In the genomic region with DNA sequence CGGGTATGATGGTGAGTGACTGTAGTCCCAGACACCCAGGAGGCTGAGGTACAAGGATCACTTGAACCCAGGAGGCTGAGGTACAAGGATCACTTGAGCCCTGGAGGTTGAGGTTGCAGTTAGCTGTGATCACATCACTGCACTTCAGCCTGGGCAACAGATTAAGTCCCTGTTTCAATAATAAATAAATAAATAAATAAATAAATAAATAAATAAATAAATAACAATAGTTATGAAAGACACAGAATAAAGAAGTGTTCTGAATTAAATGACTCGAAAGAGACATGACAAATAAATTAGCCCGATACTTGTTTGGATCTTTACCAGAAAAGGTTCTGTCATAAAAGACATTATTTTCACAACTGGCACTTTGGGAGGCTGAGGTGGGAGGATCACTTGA, we compare ENCODE assay signal across 22 cellular contexts.
DNase-seq lines count a peak whose midpoint lies in the region; ATAC-seq and TF ChIP-seq lines count a peak whose summit lies in the region.
"Had no signal": no experiment of that assay in that cellular context is flagged by ENCODE, and none has a peak within 500 bp of the region (broad histone marks: within the 10 kb centered on the region; RNA-seq: fewer than 3 reads in every experiment).

No MANE protein-coding gene starts in this region.

- no peak for ATAC-seq in stimulated activated naive B cell treated with anti-CD40 and anti-IgM and Interleukin-4, amounts not matched to agents 10 μg/mL and 1 μg/mL and 100 μg/mL, for 72 hours (replicated peaks)
- ATAC-seq in right lobe of liver, result no peak
- ATAC-seq: GM12878 had no signal

- WGBS in right lobe of liver (ENCODE audit: insufficient coverage, low coverage, low lambda C conversion rate, missing lambda C conversion rate), result 97% methylated on average over 3 of the region's 3 CpGs

- intact Hi-C loops in right lobe of liver (cut with DNase I), result no loop called here

- TF ChIP-seq CTCF in HEK293 (tag by site-specific recombination; IDR thresholded peaks at IDR 0.05), result no peak
- TF ChIP-seq CTCF in right lobe of liver (IDR thresholded peaks at IDR 0.05), result no peak

- H3K27ac Mint-ChIP-seq in activated naive CD4-positive, alpha-beta T cell treated with anti-CD3 and anti-CD28 coated beads, Interleukin-2, amount 50 U/mL, for 24 hours, result peak overlapping the region; percentile 41
- H3K27ac Mint-ChIP-seq in activated naive CD4-positive, alpha-beta T cell treated with anti-CD3 and anti-CD28 coated beads, Interleukin-2, amount 10 ng/mL, durations not matched to agents 7 days and 5 days, result no peak overlapping the region
- peak overlapping the region; percentile 47 for H3K27ac Mint-ChIP-seq in stimulated activated naive B cell treated with anti-CD40 and anti-IgM and Interleukin-4, amounts not matched to agents 10 μg/mL and 1 μg/mL and 100 μg/mL, for 72 hours
- H3K27ac Mint-ChIP-seq: B cell; CD4-positive, alpha-beta T cell had no signal

- H3K27ac ChIP-seq in HEK293 (ENCODE audit: extremely low read depth, low read depth, low read length) (no peak overlapping the region), right lobe of liver (no peak overlapping the region)
- H3K27ac ChIP-seq: BLaER1 treated with 17β-estradiol and CSF1 and Interleukin-3, amounts not matched to agents 10 nM and 100 nM; C4-2B had no signal

- H3K4me1 ChIP-seq in HEK293 (ENCODE audit: control insufficient read depth, insufficient read depth, low read length), result no peaks in the 10 kb centered on the region
- H3K4me1 ChIP-seq in right lobe of liver, result peaks cover 0 to 11% (median 3%) of the 10 kb centered on the region in 4 donors
- H3K4me1 ChIP-seq: BLaER1 treated with 17β-estradiol and CSF1 and Interleukin-3, amounts not matched to agents 10 nM and 100 nM had no signal

- CTCF ChIA-PET in activated naive CD4-positive, alpha-beta T cell treated with anti-CD3 and anti-CD28 coated beads, Interleukin-2, amount 10 ng/mL, durations not matched to agents 7 days and 5 days (lab: Charles Lee), result interaction anchor here (0.7 kb wide), 1 partner anchor 13 kb away, joined by 3 read pairs; no protein-coding TSS in a partner anchor
- CTCF ChIA-PET in HEK293 (lab: Yijun Ruan, JAX), result interaction anchor here (0.7 to 0.9 kb wide), 2 partner anchors 13 to 18 kb away, joined by 3 to 4 read pairs; no protein-coding TSS in a partner anchor

- no peak overlapping the region for H3K4me3 Mint-ChIP-seq in activated naive CD4-positive, alpha-beta T cell treated with anti-CD3 and anti-CD28 coated beads, Interleukin-2, amount 50 U/mL, for 24 hours
- no peak overlapping the region for H3K4me3 Mint-ChIP-seq in activated naive CD4-positive, alpha-beta T cell treated with anti-CD3 and anti-CD28 coated beads, Interleukin-2, amount 10 ng/mL, durations not matched to agents 7 days and 5 days
- H3K4me3 Mint-ChIP-seq in stimulated activated naive B cell treated with anti-CD40 and anti-IgM and Interleukin-4, amounts not matched to agents 10 μg/mL and 1 μg/mL and 100 μg/mL, for 72 hours, result no peak overlapping the region
- H3K4me3 Mint-ChIP-seq: B cell; CD4-positive, alpha-beta T cell; CD8-positive, alpha-beta memory T cell had no signal

- POLR2A ChIA-PET in HEK293 (lab: Yijun Ruan, JAX), result no interaction called here

- H3K27me3 Mint-ChIP-seq in activated naive CD4-positive, alpha-beta T cell treated with anti-CD3 and anti-CD28 coated beads, Interleukin-2, amount 50 U/mL, for 24 hours, result no peaks in the 10 kb centered on the region
- no peaks in the 10 kb centered on the region for H3K27me3 Mint-ChIP-seq in activated naive CD4-positive, alpha-beta T cell treated with anti-CD3 and anti-CD28 coated beads, Interleukin-2, amount 10 ng/mL, durations not matched to agents 7 days and 5 days
- H3K27me3 Mint-ChIP-seq in stimulated activated naive B cell treated with anti-CD40 and anti-IgM and Interleukin-4, amounts not matched to agents 10 μg/mL and 1 μg/mL and 100 μg/mL, for 72 hours, result no peaks in the 10 kb centered on the region
- H3K27me3 Mint-ChIP-seq: B cell; CD4-positive, alpha-beta T cell; CD8-positive, alpha-beta memory T cell had no signal

- peaks cover 0 to 4% of the 10 kb centered on the region in 2 experiments; a peak in 1 of 3 replicates for H3K36me3 ChIP-seq in HEK293 (ENCODE audit: control insufficient read depth in 2 of 2, insufficient read depth in 1 of 2, low read length in 2 of 2)
- H3K36me3 ChIP-seq in right lobe of liver, result peaks cover 0 to 3% (median 0%) of the 10 kb centered on the region in 4 donors

- no peaks in the 10 kb centered on the region for H3K9me3 Mint-ChIP-seq in activated naive CD4-positive, alpha-beta T cell treated with anti-CD3 and anti-CD28 coated beads, Interleukin-2, amount 50 U/mL, for 24 hours
- H3K9me3 Mint-ChIP-seq in activated naive CD4-positive, alpha-beta T cell treated with anti-CD3 and anti-CD28 coated beads, Interleukin-2, amount 10 ng/mL, durations not matched to agents 7 days and 5 days, result no peaks in the 10 kb centered on the region
- H3K9me3 Mint-ChIP-seq in stimulated activated naive B cell treated with anti-CD40 and anti-IgM and Interleukin-4, amounts not matched to agents 10 μg/mL and 1 μg/mL and 100 μg/mL, for 72 hours, result no peaks in the 10 kb centered on the region
- H3K9me3 Mint-ChIP-seq: CD4-positive, alpha-beta T cell; CD8-positive, alpha-beta memory T cell had no signal

- H3K4me1 Mint-ChIP-seq in activated naive CD4-positive, alpha-beta T cell treated with anti-CD3 and anti-CD28 coated beads, Interleukin-2, amount 50 U/mL, for 24 hours, result peaks cover 26% of the 10 kb centered on the region
- peaks cover 8% of the 10 kb centered on the region for H3K4me1 Mint-ChIP-seq in activated naive CD4-positive, alpha-beta T cell treated with anti-CD3 and anti-CD28 coated beads, Interleukin-2, amount 10 ng/mL, durations not matched to agents 7 days and 5 days
- H3K4me1 Mint-ChIP-seq in stimulated activated naive B cell treated with anti-CD40 and anti-IgM and Interleukin-4, amounts not matched to agents 10 μg/mL and 1 μg/mL and 100 μg/mL, for 72 hours, result peaks cover 7 to 11% of the 10 kb centered on the region in 2 donors

- no peak for DNase-seq in activated naive CD4-positive, alpha-beta T cell treated with anti-CD3 and anti-CD28 coated beads, Interleukin-2, amount 10 ng/mL, durations not matched to agents 7 days and 5 days
- DNase-seq in stimulated activated naive B cell treated with anti-CD40 and anti-IgM and Interleukin-4, amounts not matched to agents 10 μg/mL and 1 μg/mL and 100 μg/mL, for 72 hours, result no peak
- DNase-seq in mesenteric fat pad (ENCODE audit: low spot score) (no peak), right lobe of liver (no peak)
- DNase-seq: 8988T; AML-193; CD4-positive, alpha-beta T cell; CD8-positive, alpha-beta memory T cell; COR-L47; DMS 273 treated with DMSO at 0.1 percent for 48 hours; DMS153; DMS53; DMS79; DND-41; EL; GDM1 had no signal

- H3K27me3 ChIP-seq in right lobe of liver, result no peaks in the 10 kb centered on the region
- H3K27me3 ChIP-seq: BLaER1 treated with 17β-estradiol and CSF1 and Interleukin-3, amounts not matched to agents 10 nM and 100 nM had no signal

- no peaks in the 10 kb centered on the region for H3K9me3 ChIP-seq in HEK293 (ENCODE audit: control insufficient read depth, insufficient read depth, low read depth, low read length)
- H3K9me3 ChIP-seq in right lobe of liver, result no peaks in the 10 kb centered on the region

- no peak for TF ChIP-seq POLR2A in right lobe of liver (IDR thresholded peaks at IDR 0.05)

- peaks cover 23% of the 10 kb centered on the region for H3K36me3 Mint-ChIP-seq in activated naive CD4-positive, alpha-beta T cell treated with anti-CD3 and anti-CD28 coated beads, Interleukin-2, amount 50 U/mL, for 24 hours
- peaks cover 42% of the 10 kb centered on the region for H3K36me3 Mint-ChIP-seq in activated naive CD4-positive, alpha-beta T cell treated with anti-CD3 and anti-CD28 coated beads, Interleukin-2, amount 10 ng/mL, durations not matched to agents 7 days and 5 days
- H3K36me3 Mint-ChIP-seq in stimulated activated naive B cell treated with anti-CD40 and anti-IgM and Interleukin-4, amounts not matched to agents 10 μg/mL and 1 μg/mL and 100 μg/mL, for 72 hours, result peaks cover 24 to 34% of the 10 kb centered on the region in 2 donors

- no peak overlapping the region for H3K4me3 ChIP-seq in HEK293 (ENCODE audit: low read depth, low read length)
- no peak overlapping the region for H3K4me3 ChIP-seq in right lobe of liver
- H3K4me3 ChIP-seq: BLaER1 treated with 17β-estradiol and CSF1 and Interleukin-3, amounts not matched to agents 10 nM and 100 nM; GM12878 had no signal

TF ChIP-seq in HEK293, 187 proteins besides CTCF, POLR2A, EP300 and RAD21 (continues in another document):
- TF ChIP-seq ZBTB8A (tag by site-specific recombination; IDR thresholded peaks at IDR 0.05) (peak; percentile 40; the same call in 1 of the 2 replicates), ZXDB (tag by site-specific recombination; IDR thresholded peaks at IDR 0.05) (peak; percentile 42; the same call in 1 of the 2 replicates)
